Comparison of ENCODE assay signal across 1 cellular context in genomic region chr1:31707059-31707600, GRCh38. TPM values are rescaled to one million over a fixed set of nuclear protein-coding genes. Genes with fewer than 3 reads are reported as not detected.
"Had no signal": no experiment of that assay in that cellular context is flagged by ENCODE, and none has a peak within 500 bp of the region (broad histone marks: within the 10 kb centered on the region; RNA-seq: fewer than 3 reads in every experiment).

No MANE protein-coding gene starts in this region.

RNA-seq across cellular contexts. Expression of gene ADGRB2, which starts 57.0 kb away (rescaled TPM):
- total RNA-seq: left lobe of liver had no signal
